ENCODE assay signal across 8 cellular contexts in genomic region chr6:63352587-63353281, GRCh38. TPM values are rescaled to one million over a fixed set of nuclear protein-coding genes. Genes with fewer than 3 reads are reported as not detected.
DNase-seq lines count a peak whose midpoint lies in the region; ATAC-seq and TF ChIP-seq lines count a peak whose summit lies in the region.

No MANE protein-coding gene starts in this region.

- no peak overlapping the region for H2BK15ac ChIP-seq in mesendoderm (replicated peaks; ENCODE audit: low read depth)

- no peaks in the 10 kb centered on the region for H3K36me3 ChIP-seq in BLaER1
- no peaks in the 10 kb centered on the region for H3K36me3 ChIP-seq in mesendoderm (ENCODE audit: control insufficient read depth, insufficient read depth, low read length)
- no peaks in the 10 kb centered on the region for H3K36me3 ChIP-seq in ascending aorta

- H4K20me1 ChIP-seq in BLaER1 = no peaks in the 10 kb centered on the region

- H3K27ac ChIP-seq in BLaER1 (peak overlapping the region; percentile 64), mesendoderm (ENCODE audit: low read depth, low read length) (no peak overlapping the region), ascending aorta (no peak overlapping the region)

- DNase-seq in NCI-H69 (lab: John Stamatoyannopoulos, UW) (peak; percentile 78), choroid plexus epithelial cell (ENCODE audit: low read depth) (peak; percentile 75), mesendoderm (peak; percentile 55), NCI-H345 (lab: John Stamatoyannopoulos, UW) (no peak), ascending aorta (ENCODE audit: low spot score in 2 of 2) (no peak)

- no peak overlapping the region for H2BK120ac ChIP-seq in mesendoderm (ENCODE audit: low read depth, low read length)

- H3K4me2 ChIP-seq in BLaER1 = peak overlapping the region; percentile 72
- H3K4me2 ChIP-seq in mesendoderm (ENCODE audit: low read length) = no peak overlapping the region

- H3K9me3 ChIP-seq in BLaER1 = no peaks in the 10 kb centered on the region
- H3K9me3 ChIP-seq in ascending aorta = no peaks in the 10 kb centered on the region

- TF ChIP-seq CTCF in choroid plexus epithelial cell (conservative IDR thresholded peaks at IDR 0.05; ENCODE audit: low read depth, low read length) (peak; percentile 82), ascending aorta (IDR thresholded peaks at IDR 0.05) (peak in 1 of 3 experiments; percentile 28)

- H3K56ac ChIP-seq in mesendoderm (ENCODE audit: low read length) = no peak overlapping the region

- no peaks in the 10 kb centered on the region for H3K79me2 ChIP-seq in mesendoderm (ENCODE audit: control insufficient read depth, insufficient read depth, low read length)

- H3K4me1 ChIP-seq in BLaER1 = peaks cover 18% of the 10 kb centered on the region
- H3K4me1 ChIP-seq in mesendoderm (ENCODE audit: control insufficient read depth, low read depth, low read length) = no peaks in the 10 kb centered on the region
- no peaks in the 10 kb centered on the region for H3K4me1 ChIP-seq in ascending aorta

- H3K79me1 ChIP-seq in mesendoderm (ENCODE audit: low read length) = no peaks in the 10 kb centered on the region

- H3K27me3 ChIP-seq in BLaER1 (no peaks in the 10 kb centered on the region), mesendoderm (ENCODE audit: insufficient read depth, low read length, poor library complexity) (no peaks in the 10 kb centered on the region), ascending aorta (no peaks in the 10 kb centered on the region)

- WGBS in mesendoderm (ENCODE audit: extremely low coverage, insufficient coverage, low lambda C conversion rate) = no CpG with 5 or more reads among the region's 6 CpGs

- no peak overlapping the region for H3K4ac ChIP-seq in mesendoderm (ENCODE audit: low read depth, low read length)

- H3K9ac ChIP-seq in BLaER1 = peak overlapping the region; percentile 59; the same call in 1 of the 2 replicates
- H3K9ac ChIP-seq in mesendoderm (ENCODE audit: low read length) = no peak overlapping the region

- H3K4me3 ChIP-seq in BLaER1 (peak overlapping the region; percentile 11; the same call in 1 of the 2 replicates), choroid plexus epithelial cell (ENCODE audit: low read depth, low read length) (peak overlapping the region; percentile 33), mesendoderm (ENCODE audit: low read length) (no peak overlapping the region), ascending aorta (no peak overlapping the region)

- H3K23ac ChIP-seq in mesendoderm (ENCODE audit: low read length) = no peak overlapping the region

- H4K5ac ChIP-seq in mesendoderm (ENCODE audit: low read length) = no peak overlapping the region

- ATAC-seq in GM18499 (IDR thresholded peaks at IDR 0.05; ENCODE audit: insufficient read depth, unreplicated experiment) (peak; percentile 88), HG02759 (IDR thresholded peaks at IDR 0.05; ENCODE audit: unreplicated experiment) (peak; percentile 88)

- intact Hi-C loops in ascending aorta (cut with DNase I) = loop anchor here (10.0 kb wide), 1 partner anchor 412 kb away; no protein-coding TSS in a partner anchor

- no peak overlapping the region for H2BK5ac ChIP-seq in mesendoderm (ENCODE audit: low read length)

- no peak overlapping the region for H4K8ac ChIP-seq in mesendoderm (ENCODE audit: low read depth, low read length)

- H3K18ac ChIP-seq in mesendoderm (ENCODE audit: low read length) = no peak overlapping the region

- H2AK5ac ChIP-seq in mesendoderm (ENCODE audit: low read length) = no peak overlapping the region

RNA-seq across cellular contexts. Expression of gene LGSN, which starts 33.0 kb away (rescaled TPM):
- 0.14 TPM for polyA plus RNA-seq in mesendoderm (2013, experiment 1 of 2)
- polyA plus RNA-seq in mesendoderm (2013, experiment 2 of 2) = 0.08 TPM
- not detected for total RNA-seq in ascending aorta

Comparison
In these comparisons a context has a peak if more than half of its experiments do, and no peak if none do; other contexts are left out.
1. H3K4me3 ChIP-seq: peak in BLaER1 (single experiment) and choroid plexus epithelial cell (single experiment); none in mesendoderm (single experiment) and ascending aorta (0 of 2).
2. DNase-seq: peak in NCI-H69 (single experiment), choroid plexus epithelial cell (single experiment) and mesendoderm (single experiment); none in NCI-H345 (single experiment) and ascending aorta (0 of 2).